In the genomic region with DNA sequence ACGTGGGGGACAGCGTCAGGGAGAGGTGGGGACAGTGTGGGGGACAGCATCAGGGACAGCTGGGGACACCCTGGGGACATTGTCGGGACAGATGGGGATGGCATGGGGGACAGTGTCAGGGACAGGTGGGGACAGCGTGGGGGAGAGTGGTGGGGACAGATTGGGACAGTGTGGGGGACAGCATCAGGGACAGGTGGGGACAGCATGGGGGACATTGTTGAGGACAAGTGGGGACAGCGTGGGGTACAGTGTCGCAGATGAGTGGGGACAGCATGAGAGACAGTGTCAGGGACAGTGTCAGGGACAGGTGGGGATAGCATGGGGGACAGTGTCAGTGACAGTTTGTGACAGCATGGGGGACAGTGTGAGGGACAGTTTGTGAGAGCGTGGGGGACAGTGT, we compare ENCODE assay signal across 21 cellular contexts.
"Had no signal": no experiment of that assay in that cellular context is flagged by ENCODE, and none has a peak within 500 bp of the region (broad histone marks: within the 10 kb centered on the region; RNA-seq: fewer than 3 reads in every experiment).

No MANE protein-coding gene starts in this region.

- H3K9me3 ChIP-seq: ascending aorta, breast epithelium, left lung, thoracic aorta had no signal

- H2AFZ ChIP-seq: hepatocyte had no signal

- H3K27me3 ChIP-seq: ascending aorta, breast epithelium, hepatocyte, left lung had no signal

- DNase-seq: activated CD4-positive, alpha-beta memory T cell treated with anti-CD3 and anti-CD28 coated beads for 36 hours; activated CD4-positive, alpha-beta T cell treated with anti-CD3 and anti-CD28 coated beads for 36 hours; activated CD8-positive, alpha-beta memory T cell treated with anti-CD3 and anti-CD28 coated beads, Interleukin-2, amount 10 ng/mL, durations not matched to agents 7 days and 5 days; activated gamma-delta T cell; activated T-cell treated with anti-CD3 and anti-CD28 coated beads, Interleukin-2, amount 50 U/mL, for 24 hours; dorsolateral prefrontal cortex; erythroblast; natural killer cell; nucleus accumbens; stimulated activated CD4-positive, alpha-beta T cell treated with anti-CD3 and anti-CD28 coated beads, Interleukin-4, amount 100 ng/mL, for 4 hours; stimulated activated CD8-positive, alpha-beta memory T cell treated with anti-CD3 and anti-CD28 coated beads, Interleukin-4, amount 100 ng/mL, for 48 hours; T-helper 1 cell; T1000 had no signal

- H3K36me3 ChIP-seq: ascending aorta, breast epithelium, left lung, thoracic aorta had no signal

- H3K27ac ChIP-seq: ascending aorta, breast epithelium, dorsolateral prefrontal cortex, hepatocyte, left lung, SK-N-MC, skin epidermis, thoracic aorta, VCaP had no signal

- ATAC-seq: activated CD4-positive, alpha-beta T cell treated with anti-CD3 and anti-CD28 coated beads for 36 hours; activated CD8-positive, alpha-beta memory T cell treated with anti-CD3 and anti-CD28 coated beads, Interleukin-2, amount 10 ng/mL, durations not matched to agents 7 days and 5 days; left lung had no signal

- H3K4me3 ChIP-seq: ascending aorta, breast epithelium, dorsolateral prefrontal cortex, hepatocyte, left lung, SK-N-MC, skin epidermis, thoracic aorta had no signal

- H3K79me2 ChIP-seq: hepatocyte had no signal

- H3K4me1 ChIP-seq: ascending aorta, breast epithelium, left lung had no signal

- H3K4me2 ChIP-seq: hepatocyte had no signal
